In the genomic region with DNA sequence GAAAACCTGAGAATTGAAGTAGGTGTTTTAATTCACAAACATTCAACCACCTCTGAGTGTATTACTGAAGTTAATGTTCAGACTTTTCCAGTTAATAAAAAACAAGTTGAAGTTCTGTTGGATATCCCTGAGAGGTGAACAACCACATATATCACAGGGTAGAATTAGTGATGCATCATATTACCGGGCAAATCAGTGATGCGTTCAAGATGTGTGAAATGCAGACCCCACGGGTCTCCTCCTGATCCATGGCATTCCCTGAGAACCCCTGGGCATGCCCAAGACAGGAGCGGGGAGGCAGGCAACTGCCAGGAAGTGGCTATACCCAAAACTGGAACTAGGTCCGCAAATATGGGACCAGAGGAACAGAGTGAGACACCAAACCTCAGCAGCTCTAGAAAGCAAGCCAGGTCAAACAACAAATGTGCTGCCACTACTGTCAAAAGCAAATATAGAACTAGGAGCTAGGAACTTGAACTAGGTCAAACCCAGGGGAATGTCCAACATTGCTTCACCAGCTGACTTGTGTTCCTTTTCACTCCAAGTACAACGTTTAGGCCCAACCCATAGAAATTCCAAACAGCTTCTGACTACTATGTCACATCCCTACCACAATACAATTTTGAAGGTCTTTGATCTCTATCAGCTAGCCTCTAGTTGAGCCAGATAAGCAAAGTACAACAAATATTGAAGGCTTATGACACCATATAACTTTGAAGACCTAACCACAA, we compare ENCODE assay signal across 1 cellular context.
TF ChIP-seq lines count a peak whose summit lies in the region.

No MANE protein-coding gene starts in this region.

TF ChIP-seq in HepG2, 621 proteins besides CTCF, POLR2A, EP300 and RAD21 (continued from another document):
- TF ChIP-seq, protein P1, sequence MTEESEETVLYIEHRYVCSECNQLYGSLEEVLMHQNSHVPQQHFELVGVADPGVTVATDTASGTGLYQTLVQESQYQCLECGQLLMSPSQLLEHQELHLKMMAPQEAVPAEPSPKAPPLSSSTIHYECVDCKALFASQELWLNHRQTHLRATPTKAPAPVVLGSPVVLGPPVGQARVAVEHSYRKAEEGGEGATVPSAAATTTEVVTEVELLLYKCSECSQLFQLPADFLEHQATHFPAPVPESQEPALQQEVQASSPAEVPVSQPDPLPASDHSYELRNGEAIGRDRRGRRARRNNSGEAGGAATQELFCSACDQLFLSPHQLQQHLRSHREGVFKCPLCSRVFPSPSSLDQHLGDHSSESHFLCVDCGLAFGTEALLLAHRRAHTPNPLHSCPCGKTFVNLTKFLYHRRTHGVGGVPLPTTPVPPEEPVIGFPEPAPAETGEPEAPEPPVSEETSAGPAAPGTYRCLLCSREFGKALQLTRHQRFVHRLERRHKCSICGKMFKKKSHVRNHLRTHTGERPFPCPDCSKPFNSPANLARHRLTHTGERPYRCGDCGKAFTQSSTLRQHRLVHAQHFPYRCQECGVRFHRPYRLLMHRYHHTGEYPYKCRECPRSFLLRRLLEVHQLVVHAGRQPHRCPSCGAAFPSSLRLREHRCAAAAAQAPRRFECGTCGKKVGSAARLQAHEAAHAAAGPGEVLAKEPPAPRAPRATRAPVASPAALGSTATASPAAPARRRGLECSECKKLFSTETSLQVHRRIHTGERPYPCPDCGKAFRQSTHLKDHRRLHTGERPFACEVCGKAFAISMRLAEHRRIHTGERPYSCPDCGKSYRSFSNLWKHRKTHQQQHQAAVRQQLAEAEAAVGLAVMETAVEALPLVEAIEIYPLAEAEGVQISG (CRISPR knock-in tag; IDR thresholded peaks at IDR 0.05): no peak
- TF ChIP-seq ZNF788 (CRISPR knock-in tag; IDR thresholded peaks at IDR 0.05; ENCODE audit: borderline replicate concordance): 0 out of 2 replicates have a peak, but pooled peaks have one; percentile 36
- no peak for TF ChIP-seq TOE1 (CRISPR knock-in tag; IDR thresholded peaks at IDR 0.05)
- no peak for TF ChIP-seq ZNF496 (CRISPR knock-in tag; IDR thresholded peaks at IDR 0.05; ENCODE audit: insufficient replicate concordance)
- TF ChIP-seq HOXA5 (CRISPR knock-in tag; IDR thresholded peaks at IDR 0.05): 0 out of 2 replicates have a peak, but pooled peaks have one; percentile 25
- TF ChIP-seq PRPF4 (IDR thresholded peaks at IDR 0.05; ENCODE audit: low read depth, low read length, poor library complexity, severe bottlenecking): no peak
- TF ChIP-seq KLF13 (CRISPR knock-in tag; IDR thresholded peaks at IDR 0.05): no peak
- TF ChIP-seq SOX13 (IDR thresholded peaks at IDR 0.05): peak; percentile 66
- peak in 1 of 2 experiments; percentile 93; a peak in 2 of 4 replicates for TF ChIP-seq SOX13 (CRISPR knock-in tag; conservative IDR thresholded peaks at IDR 0.05 in 1 of 2, IDR thresholded peaks at IDR 0.05 in 1 of 2)
- peak; percentile 70; the same call in 1 of the 2 replicates for TF ChIP-seq CREM (IDR thresholded peaks at IDR 0.05)
- TF ChIP-seq CREM (CRISPR knock-in tag; IDR thresholded peaks at IDR 0.05): no peak
- no peak for TF ChIP-seq CSRNP2 (CRISPR knock-in tag; conservative IDR thresholded peaks at IDR 0.05; ENCODE audit: low read depth)
- peak; percentile 66; the same call in 1 of the 2 replicates for TF ChIP-seq TOPORS (CRISPR knock-in tag; IDR thresholded peaks at IDR 0.05)
- TF ChIP-seq ZBTB42 (CRISPR knock-in tag; IDR thresholded peaks at IDR 0.05): no peak
- peak; percentile 63; the same call in 1 of the 2 replicates for TF ChIP-seq SALL1 (CRISPR knock-in tag; IDR thresholded peaks at IDR 0.05)
- TF ChIP-seq BHLHE40 (IDR thresholded peaks at IDR 0.05; ENCODE audit: low read length): 0 out of 2 replicates have a peak, but pooled peaks have one; percentile 24
- TF ChIP-seq, protein P2, sequence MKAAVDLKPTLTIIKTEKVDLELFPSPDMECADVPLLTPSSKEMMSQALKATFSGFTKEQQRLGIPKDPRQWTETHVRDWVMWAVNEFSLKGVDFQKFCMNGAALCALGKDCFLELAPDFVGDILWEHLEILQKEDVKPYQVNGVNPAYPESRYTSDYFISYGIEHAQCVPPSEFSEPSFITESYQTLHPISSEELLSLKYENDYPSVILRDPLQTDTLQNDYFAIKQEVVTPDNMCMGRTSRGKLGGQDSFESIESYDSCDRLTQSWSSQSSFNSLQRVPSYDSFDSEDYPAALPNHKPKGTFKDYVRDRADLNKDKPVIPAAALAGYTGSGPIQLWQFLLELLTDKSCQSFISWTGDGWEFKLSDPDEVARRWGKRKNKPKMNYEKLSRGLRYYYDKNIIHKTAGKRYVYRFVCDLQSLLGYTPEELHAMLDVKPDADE (CRISPR knock-in tag; IDR thresholded peaks at IDR 0.05): no peak
- no peak for TF ChIP-seq CREB1 (IDR thresholded peaks at IDR 0.05)
- TF ChIP-seq CREB1 (CRISPR knock-in tag; IDR thresholded peaks at IDR 0.05): peak; percentile 53; the same call in 1 of the 2 replicates
- peak; percentile 33; the same call in 1 of the 2 replicates for TF ChIP-seq GATAD2A (CRISPR knock-in tag; IDR thresholded peaks at IDR 0.05)
- TF ChIP-seq ZNF431 (CRISPR knock-in tag; IDR thresholded peaks at IDR 0.05; ENCODE audit: borderline replicate concordance, low read depth): 0 out of 2 replicates have a peak, but pooled peaks have one; percentile 69
- TF ChIP-seq ZNF670 (CRISPR knock-in tag; IDR thresholded peaks at IDR 0.05; ENCODE audit: borderline replicate concordance): peak; percentile 78; the same call in 1 of the 2 replicates
- peak; percentile 77; the same call in 1 of the 2 replicates for TF ChIP-seq NFIC (IDR thresholded peaks at IDR 0.05; ENCODE audit: low read length)
- TF ChIP-seq JUNB (CRISPR knock-in tag; IDR thresholded peaks at IDR 0.05; ENCODE audit: borderline replicate concordance): peak; percentile 44; the same call in 1 of the 2 replicates
- TF ChIP-seq TCF7 (IDR thresholded peaks at IDR 0.05; ENCODE audit: low read depth): peak; percentile 95
- no peak for TF ChIP-seq JARID2 (CRISPR knock-in tag; IDR thresholded peaks at IDR 0.05; ENCODE audit: insufficient replicate concordance)
- TF ChIP-seq PAWR (CRISPR knock-in tag; IDR thresholded peaks at IDR 0.05; ENCODE audit: borderline replicate concordance): no peak
- peak; percentile 100 for TF ChIP-seq RELA (CRISPR knock-in tag; IDR thresholded peaks at IDR 0.05)
- no peak for TF ChIP-seq TMF1 (CRISPR knock-in tag; IDR thresholded peaks at IDR 0.05; ENCODE audit: low read depth)
- TF ChIP-seq HDAC2 (CRISPR knock-in tag; IDR thresholded peaks at IDR 0.05): peak; percentile 87
- TF ChIP-seq BRCA1 (CRISPR knock-in tag; IDR thresholded peaks at IDR 0.05): 0 out of 2 replicates have a peak, but pooled peaks have one; percentile 64
- TF ChIP-seq SNRNP70 (IDR thresholded peaks at IDR 0.05; ENCODE audit: low read depth, low read length): no peak
- no peak for TF ChIP-seq ZNF230 (CRISPR knock-in tag; IDR thresholded peaks at IDR 0.05)
- TF ChIP-seq, protein P3, sequence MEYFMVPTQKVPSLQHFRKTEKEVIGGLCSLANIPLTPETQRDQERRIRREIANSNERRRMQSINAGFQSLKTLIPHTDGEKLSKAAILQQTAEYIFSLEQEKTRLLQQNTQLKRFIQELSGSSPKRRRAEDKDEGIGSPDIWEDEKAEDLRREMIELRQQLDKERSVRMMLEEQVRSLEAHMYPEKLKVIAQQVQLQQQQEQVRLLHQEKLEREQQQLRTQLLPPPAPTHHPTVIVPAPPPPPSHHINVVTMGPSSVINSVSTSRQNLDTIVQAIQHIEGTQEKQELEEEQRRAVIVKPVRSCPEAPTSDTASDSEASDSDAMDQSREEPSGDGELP (IDR thresholded peaks at IDR 0.05; ENCODE audit: borderline replicate concordance, low read depth): peak; percentile 90; the same call in 1 of the 2 replicates
- no peak for TF ChIP-seq HMGA1 (CRISPR knock-in tag; conservative IDR thresholded peaks at IDR 0.05)
- TF ChIP-seq KLF12 (CRISPR knock-in tag; IDR thresholded peaks at IDR 0.05; ENCODE audit: borderline replicate concordance): no peak
- TF ChIP-seq HHEX (CRISPR knock-in tag; IDR thresholded peaks at IDR 0.05): peak; percentile 95
- peak; percentile 59; the same call in 1 of the 2 replicates for TF ChIP-seq ZNF556 (CRISPR knock-in tag; IDR thresholded peaks at IDR 0.05; ENCODE audit: borderline replicate concordance)
- 0 out of 2 replicates have a peak, but pooled peaks have one; percentile 23 for TF ChIP-seq HIVEP1 (CRISPR knock-in tag; IDR thresholded peaks at IDR 0.05)
- TF ChIP-seq FOXA1 (IDR thresholded peaks at IDR 0.05): no peak
- peak; percentile 84 for TF ChIP-seq FOXA1 (CRISPR knock-in tag; IDR thresholded peaks at IDR 0.05)
- peak; percentile 69 for TF ChIP-seq NCOA2 (CRISPR knock-in tag; IDR thresholded peaks at IDR 0.05)
- no peak for TF ChIP-seq ZMYM2 (CRISPR knock-in tag; IDR thresholded peaks at IDR 0.05)
- peak; percentile 86; the same call in 1 of the 2 replicates for TF ChIP-seq ZNF703 (CRISPR knock-in tag; IDR thresholded peaks at IDR 0.05; ENCODE audit: borderline replicate concordance)
